ENCODE assay signal across 2 cellular contexts in the genomic region with DNA sequence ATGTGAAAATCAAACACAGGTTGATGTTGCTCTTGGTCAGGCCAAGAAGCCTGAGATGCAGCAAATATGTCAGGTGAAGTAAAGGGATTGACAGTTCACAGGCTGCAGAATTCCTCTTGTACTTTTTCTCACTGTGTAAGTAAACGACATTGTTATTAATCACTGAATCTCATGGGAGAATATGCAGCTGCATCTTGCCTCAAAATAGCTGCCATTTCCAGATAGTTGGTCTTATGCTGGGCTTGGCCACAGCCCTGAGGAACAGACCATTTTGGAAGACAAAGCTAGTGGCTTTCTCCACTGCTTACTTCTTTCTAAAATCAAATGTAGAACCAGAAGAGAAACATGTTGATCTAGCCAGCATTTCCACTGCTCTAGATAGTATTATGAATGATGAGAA.
TF ChIP-seq lines count a peak whose summit lies in the region.

No MANE protein-coding gene starts in this region.

TF ChIP-seq in GM23338, 12 proteins besides CTCF, POLR2A, EP300 and RAD21:
- TF ChIP-seq ZNF331 (CRISPR knock-in tag; IDR thresholded peaks at IDR 0.05; ENCODE audit: low read depth) (no peak), STAT1 (IDR thresholded peaks at IDR 0.05; ENCODE audit: unreplicated experiment) (no peak)
- TF ChIP-seq, protein P1, sequence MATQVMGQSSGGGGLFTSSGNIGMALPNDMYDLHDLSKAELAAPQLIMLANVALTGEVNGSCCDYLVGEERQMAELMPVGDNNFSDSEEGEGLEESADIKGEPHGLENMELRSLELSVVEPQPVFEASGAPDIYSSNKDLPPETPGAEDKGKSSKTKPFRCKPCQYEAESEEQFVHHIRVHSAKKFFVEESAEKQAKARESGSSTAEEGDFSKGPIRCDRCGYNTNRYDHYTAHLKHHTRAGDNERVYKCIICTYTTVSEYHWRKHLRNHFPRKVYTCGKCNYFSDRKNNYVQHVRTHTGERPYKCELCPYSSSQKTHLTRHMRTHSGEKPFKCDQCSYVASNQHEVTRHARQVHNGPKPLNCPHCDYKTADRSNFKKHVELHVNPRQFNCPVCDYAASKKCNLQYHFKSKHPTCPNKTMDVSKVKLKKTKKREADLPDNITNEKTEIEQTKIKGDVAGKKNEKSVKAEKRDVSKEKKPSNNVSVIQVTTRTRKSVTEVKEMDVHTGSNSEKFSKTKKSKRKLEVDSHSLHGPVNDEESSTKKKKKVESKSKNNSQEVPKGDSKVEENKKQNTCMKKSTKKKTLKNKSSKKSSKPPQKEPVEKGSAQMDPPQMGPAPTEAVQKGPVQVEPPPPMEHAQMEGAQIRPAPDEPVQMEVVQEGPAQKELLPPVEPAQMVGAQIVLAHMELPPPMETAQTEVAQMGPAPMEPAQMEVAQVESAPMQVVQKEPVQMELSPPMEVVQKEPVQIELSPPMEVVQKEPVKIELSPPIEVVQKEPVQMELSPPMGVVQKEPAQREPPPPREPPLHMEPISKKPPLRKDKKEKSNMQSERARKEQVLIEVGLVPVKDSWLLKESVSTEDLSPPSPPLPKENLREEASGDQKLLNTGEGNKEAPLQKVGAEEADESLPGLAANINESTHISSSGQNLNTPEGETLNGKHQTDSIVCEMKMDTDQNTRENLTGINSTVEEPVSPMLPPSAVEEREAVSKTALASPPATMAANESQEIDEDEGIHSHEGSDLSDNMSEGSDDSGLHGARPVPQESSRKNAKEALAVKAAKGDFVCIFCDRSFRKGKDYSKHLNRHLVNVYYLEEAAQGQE (IDR thresholded peaks at IDR 0.05; ENCODE audit: unreplicated experiment) = no peak
TF ChIP-seq in GM23338: peak in this region for 0.

TF ChIP-seq in H1, 55 proteins besides CTCF, POLR2A, EP300 and RAD21:
- no peak for TF ChIP-seq RNF2 (IDR thresholded peaks at IDR 0.05; ENCODE audit: borderline replicate concordance, low read depth, low read length, missing control alignments, poor library complexity, severe bottlenecking)
- no peak for TF ChIP-seq TAF1 (IDR thresholded peaks at IDR 0.05; ENCODE audit: low read depth, low read length)
- TF ChIP-seq CHD2 (IDR thresholded peaks at IDR 0.05; ENCODE audit: low read length) = no peak
- TF ChIP-seq RXRA (IDR thresholded peaks at IDR 0.05; ENCODE audit: insufficient read depth, low read depth, low read length) = no peak
- no peak for TF ChIP-seq SIN3A (conservative IDR thresholded peaks at IDR 0.05 in 1 of 2, IDR thresholded peaks at IDR 0.05 in 1 of 2; ENCODE audit: low read depth in 1 of 2, low read length in 2 of 2)
- TF ChIP-seq CEBPB (IDR thresholded peaks at IDR 0.05; ENCODE audit: low read depth, low read length) = no peak
- TF ChIP-seq SIRT6 (IDR thresholded peaks at IDR 0.05; ENCODE audit: low read length) = no peak
- TF ChIP-seq TAF7 (optimal IDR thresholded peaks at IDR 0.05; ENCODE audit: borderline replicate concordance, low read depth, low read length) = no peak
